21 cellular contexts compared by ENCODE assay signal in genomic region chr15:91711384-91712082, GRCh38.
"Had no signal": no experiment of that assay in that cellular context is flagged by ENCODE, and none has a peak within 500 bp of the region (broad histone marks: within the 10 kb centered on the region; RNA-seq: fewer than 3 reads in every experiment).

No MANE protein-coding gene starts in this region.

- H3K4me2 ChIP-seq: KMS-11, SK-N-SH had no signal

- H3K9me3 Mint-ChIP-seq: T-cell had no signal

- H3K27ac Mint-ChIP-seq: IgD-negative memory B cell, T-cell had no signal

- H3K9me3 ChIP-seq: SK-N-SH had no signal

- H3K27ac ChIP-seq: KMS-11 had no signal

- H3K4me1 Mint-ChIP-seq: IgD-negative memory B cell had no signal

- H3K36me3 Mint-ChIP-seq: IgD-negative memory B cell, T-cell had no signal

- H3K4me3 Mint-ChIP-seq: IgD-negative memory B cell, T-cell had no signal

- H3K9ac ChIP-seq: KMS-11, SK-N-SH had no signal

- FAIRE-seq: K562, RCC 7860 had no signal

- H3K4me3 ChIP-seq: K562 had no signal

- DNase-seq: Kasumi-1, MM.1S, NCI-H1048, NCI-H1105, NCI-H146, NCI-H1694 treated with DMSO at 0.1 percent for 48 hours, NCI-H1930, NCI-H2081, NCI-H2227 treated with DMSO at 0.1 percent for 48 hours, NCI-H524, NCI-H526 treated with DMSO at 0.1 percent for 48 hours, NCI-H748 treated with DMSO at 0.1 percent for 48 hours, Right ventricle myocardium superior, RPMI8226, SK-N-SH, SW 1271, T-cell had no signal

- ATAC-seq: K562, T-cell had no signal
